In the genomic region with DNA sequence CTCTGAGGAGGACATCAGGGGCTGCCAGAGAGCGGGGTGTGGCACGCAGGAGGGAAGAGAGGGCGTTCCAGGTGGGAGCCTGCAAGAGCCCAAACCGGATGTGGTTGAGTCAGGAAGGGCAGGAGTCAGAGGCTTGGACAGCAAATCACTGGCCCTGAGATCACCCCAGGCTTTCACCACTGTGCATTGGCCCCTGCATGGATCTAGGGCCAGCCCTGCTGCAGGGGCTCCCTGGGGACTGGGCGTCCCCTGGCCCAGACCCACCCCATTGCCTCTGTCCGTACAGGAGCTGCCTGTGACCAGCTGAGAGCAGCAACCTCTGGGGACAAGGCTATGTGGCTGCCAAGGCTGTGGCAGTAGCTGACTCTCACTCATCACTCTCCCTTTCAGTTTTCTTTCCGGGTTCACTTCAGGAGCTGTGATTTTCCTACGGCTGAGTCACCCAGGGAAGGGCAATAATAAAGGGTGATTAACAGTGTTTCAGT, we compare ENCODE assay signal across 1 cellular context.
TF ChIP-seq lines count a peak whose summit lies in the region.

No MANE protein-coding gene starts in this region.

TF ChIP-seq in H1, 55 proteins besides CTCF, POLR2A, EP300 and RAD21:
- TF ChIP-seq RNF2 (IDR thresholded peaks at IDR 0.05; ENCODE audit: borderline replicate concordance, low read depth, low read length, missing control alignments, poor library complexity, severe bottlenecking) = no peak
